In genomic region chr10:73248259-73248724, GRCh38 we compare ENCODE assay signal across 11 cellular contexts. TPM values are rescaled to one million over a fixed set of nuclear protein-coding genes. Genes with fewer than 3 reads are reported as not detected.
DNase-seq lines count a peak whose midpoint lies in the region; ATAC-seq and TF ChIP-seq lines count a peak whose summit lies in the region.
"Had no signal": no experiment of that assay in that cellular context is flagged by ENCODE, and none has a peak within 500 bp of the region (broad histone marks: within the 10 kb centered on the region; RNA-seq: fewer than 3 reads in every experiment).

No MANE protein-coding gene starts in this region.

- H3K4me3 Mint-ChIP-seq in stimulated activated naive CD8-positive, alpha-beta T cell treated with anti-CD3 and anti-CD28 coated beads, Interleukin-15, Interleukin-2, amounts not matched to agents 100 ng/mL and 50 ng/mL, for 24 hours, result peak overlapping the region; percentile 97
- peak overlapping the region in 2 of 3 donors; percentile 13 to 37 for H3K4me3 Mint-ChIP-seq in T-cell

- peaks cover 77% of the 10 kb centered on the region for H3K36me3 Mint-ChIP-seq in stimulated activated naive CD8-positive, alpha-beta T cell treated with anti-CD3 and anti-CD28 coated beads, Interleukin-15, Interleukin-2, amounts not matched to agents 100 ng/mL and 50 ng/mL, for 24 hours (ENCODE audit: low read depth)
- peaks cover 22% of the 10 kb centered on the region for H3K36me3 Mint-ChIP-seq in T-cell

- no peaks in the 10 kb centered on the region for H3K9me3 ChIP-seq in iPS-15b (ENCODE audit: control insufficient read depth, insufficient read depth, low read length)
- no peaks in the 10 kb centered on the region for H3K9me3 ChIP-seq in colonic mucosa
- H3K9me3 ChIP-seq: tibial artery had no signal

- CTCF ChIA-PET in T-cell (lab: Charles Lee), result no interaction called here

- TF ChIP-seq CTCF in colonic mucosa (IDR thresholded peaks at IDR 0.05), result no peak

- H3K27me3 Mint-ChIP-seq in stimulated activated naive CD8-positive, alpha-beta T cell treated with anti-CD3 and anti-CD28 coated beads, Interleukin-15, Interleukin-2, amounts not matched to agents 100 ng/mL and 50 ng/mL, for 24 hours, result no peaks in the 10 kb centered on the region
- no peaks in the 10 kb centered on the region for H3K27me3 Mint-ChIP-seq in T-cell

- no peak overlapping the region for H3K27ac ChIP-seq in colonic mucosa

- POLR2A ChIA-PET in T-cell (lab: Charles Lee), result interaction anchor here (0.6 to 0.7 kb wide), 2 partner anchors 168 to 1000 kb away, joined by 3 to 4 read pairs; no protein-coding TSS in a partner anchor

- DNase-seq in stimulated activated naive CD8-positive, alpha-beta T cell treated with anti-CD3 and anti-CD28 coated beads, Interleukin-15, Interleukin-2, amounts not matched to agents 100 U/mL and 50 U/mL, for 24 hours, result no peak
- DNase-seq in T-cell, result no peak
- no peak for DNase-seq in activated CD4-positive, CD25-positive, alpha-beta regulatory T cell treated with anti-CD3 and anti-CD28 coated beads, Interleukin-2, amount 50 U/mL, for 72 hours
- no peak for DNase-seq in colonic mucosa
- no peak for DNase-seq in 8988T
- DNase-seq: foreskin keratinocyte, NCI-H510A treated with DMSO at 0.1 percent for 48 hours, tibial artery had no signal

- peak overlapping the region; percentile 93 for H3K27ac Mint-ChIP-seq in stimulated activated naive CD8-positive, alpha-beta T cell treated with anti-CD3 and anti-CD28 coated beads, Interleukin-15, Interleukin-2, amounts not matched to agents 100 ng/mL and 50 ng/mL, for 24 hours
- peak overlapping the region; percentile 96 for H3K27ac Mint-ChIP-seq in T-cell

- no peak for ATAC-seq in stimulated activated naive CD8-positive, alpha-beta T cell treated with anti-CD3 and anti-CD28 coated beads, Interleukin-15, Interleukin-2, amounts not matched to agents 100 U/mL and 50 U/mL, for 24 hours
- ATAC-seq in T-cell (replicated peaks in 1 of 4) (no peak), HG02840 (IDR thresholded peaks at IDR 0.05; ENCODE audit: low FRiP score, unreplicated experiment) (no peak)
- ATAC-seq: foreskin keratinocyte had no signal

- H3K4me3 ChIP-seq in iPS-15b (ENCODE audit: low read depth, low read length) (peak overlapping the region; percentile 93), colonic mucosa (no peak overlapping the region)

- H3K9me3 Mint-ChIP-seq in stimulated activated naive CD8-positive, alpha-beta T cell treated with anti-CD3 and anti-CD28 coated beads, Interleukin-15, Interleukin-2, amounts not matched to agents 100 ng/mL and 50 ng/mL, for 24 hours, result no peaks in the 10 kb centered on the region
- no peaks in the 10 kb centered on the region for H3K9me3 Mint-ChIP-seq in T-cell

- H3K4me1 ChIP-seq in iPS-15b (ENCODE audit: control insufficient read depth, insufficient read depth, low read length) (peaks cover 13% of the 10 kb centered on the region), colonic mucosa (peaks cover 8% of the 10 kb centered on the region)

- H3K27me3 ChIP-seq in iPS-15b (ENCODE audit: control insufficient read depth, insufficient read depth, low read length) (no peaks in the 10 kb centered on the region), colonic mucosa (no peaks in the 10 kb centered on the region)
- H3K27me3 ChIP-seq: foreskin keratinocyte, tibial artery had no signal

- H3K9ac ChIP-seq in iPS-15b (ENCODE audit: low read depth, low read length) (no peak overlapping the region), colonic mucosa (ENCODE audit: low read depth in 2 of 2, low read length in 2 of 2) (no peak overlapping the region)

- intact Hi-C loops in colonic mucosa (cut with DNase I), result no loop called here

- H3K4me1 Mint-ChIP-seq in stimulated activated naive CD8-positive, alpha-beta T cell treated with anti-CD3 and anti-CD28 coated beads, Interleukin-15, Interleukin-2, amounts not matched to agents 100 ng/mL and 50 ng/mL, for 24 hours (ENCODE audit: low read depth), result peaks cover 75% of the 10 kb centered on the region
- peaks cover 57 to 77% (median 66%) of the 10 kb centered on the region in 3 donors for H3K4me1 Mint-ChIP-seq in T-cell

- peaks cover 9% of the 10 kb centered on the region for H3K36me3 ChIP-seq in iPS-15b (ENCODE audit: control insufficient read depth, insufficient read depth, low read length)
- H3K36me3 ChIP-seq in colonic mucosa, result no peaks in the 10 kb centered on the region

RNA-seq across cellular contexts. Expression of gene DNAJC9, which starts 1.2 kb away (rescaled TPM):
- total RNA-seq in T-cell (10 to 100 TPM; 17.1 to 26.2 (median 23.1) TPM), colonic mucosa (10 to 100 TPM; 14.4 to 34.8 TPM)

RNA-seq across cellular contexts. Expression of gene MRPS16, which starts 4.2 kb away (rescaled TPM):
- 10 to 100 TPM; 33.3 to 56.5 (median 55.2) TPM for total RNA-seq in T-cell
- total RNA-seq in colonic mucosa, result 100 to 1,000 TPM in 1 of 2 donors, 10 to 100 TPM in 1; 90.5 to 155 TPM
